16 cellular contexts compared by ENCODE assay signal in genomic region chr7:18760046-18760445, GRCh38.
DNase-seq lines count a peak whose midpoint lies in the region; ATAC-seq and TF ChIP-seq lines count a peak whose summit lies in the region.
"Had no signal": no experiment of that assay in that cellular context is flagged by ENCODE, and none has a peak within 500 bp of the region (broad histone marks: within the 10 kb centered on the region; RNA-seq: fewer than 3 reads in every experiment).

No MANE protein-coding gene starts in this region.

- no peaks in the 10 kb centered on the region for H3K9me3 ChIP-seq in GM23248 (ENCODE audit: low read depth)
- no peaks in the 10 kb centered on the region for H3K9me3 ChIP-seq in SK-N-MC (ENCODE audit: low read depth, low read length)
- no peaks in the 10 kb centered on the region for H3K9me3 ChIP-seq in right atrium auricular region
- H3K9me3 ChIP-seq: BLaER1 had no signal

- H3K27ac Mint-ChIP-seq in GM23338: no peak overlapping the region
- H3K27ac Mint-ChIP-seq: CD14-positive monocyte; CD4-positive, alpha-beta memory T cell had no signal

- no peak overlapping the region for H2AFZ ChIP-seq in GM23248
- no peak overlapping the region for H2AFZ ChIP-seq in GM23338

- H3K9ac ChIP-seq in GM23248: no peak overlapping the region
- H3K9ac ChIP-seq in SK-N-MC (ENCODE audit: insufficient read length): no peak overlapping the region
- H3K9ac ChIP-seq: BLaER1 had no signal

- H3K4me3 Mint-ChIP-seq in GM23338: no peak overlapping the region
- H3K4me3 Mint-ChIP-seq: CD14-positive monocyte; CD4-positive, alpha-beta memory T cell; H9 had no signal

- H3K4me2 ChIP-seq in GM23248 (ENCODE audit: unreplicated experiment) (no peak overlapping the region), GM23338 (no peak overlapping the region)
- H3K4me2 ChIP-seq: BLaER1 had no signal

- H3F3A ChIP-seq in GM23248 (ENCODE audit: insufficient read depth): peaks cover 11% of the 10 kb centered on the region
- H3F3A ChIP-seq in GM23338 (replicated peaks; ENCODE audit: low read depth): no peaks in the 10 kb centered on the region

- no peaks in the 10 kb centered on the region for H3K79me2 ChIP-seq in GM23248 (ENCODE audit: insufficient read depth)
- no peaks in the 10 kb centered on the region for H3K79me2 ChIP-seq in GM23338 (replicated peaks; ENCODE audit: insufficient read depth)

- no peaks in the 10 kb centered on the region for H3K36me3 Mint-ChIP-seq in GM23338 (ENCODE audit: low read depth)
- H3K36me3 Mint-ChIP-seq: CD14-positive monocyte; CD4-positive, alpha-beta memory T cell had no signal

- H3K4me1 ChIP-seq in GM23248 (ENCODE audit: insufficient read depth): peaks cover 17% of the 10 kb centered on the region
- no peaks in the 10 kb centered on the region for H3K4me1 ChIP-seq in right atrium auricular region
- H3K4me1 ChIP-seq in GM23338 (ENCODE audit: insufficient read depth): no peaks in the 10 kb centered on the region
- H3K4me1 ChIP-seq: BLaER1 had no signal

- H3K36me3 ChIP-seq in GM23248 (ENCODE audit: low read depth) (no peaks in the 10 kb centered on the region), SK-N-MC (ENCODE audit: insufficient read depth, low read length) (no peaks in the 10 kb centered on the region), right atrium auricular region (no peaks in the 10 kb centered on the region), GM23338 (ENCODE audit: insufficient read depth) (no peaks in the 10 kb centered on the region)
- H3K36me3 ChIP-seq: BLaER1 had no signal

- H3K27ac ChIP-seq in GM23248 (no peak overlapping the region), SK-N-MC (peak overlapping the region; percentile 64; the same call in 1 of the 2 replicates), right atrium auricular region (no peak overlapping the region), GM23338 (ENCODE audit: low read depth) (no peak overlapping the region)
- H3K27ac ChIP-seq: BLaER1 had no signal

- H4K20me1 ChIP-seq in GM23248 (ENCODE audit: insufficient read depth) (no peaks in the 10 kb centered on the region), GM23338 (replicated peaks; ENCODE audit: insufficient read depth) (no peaks in the 10 kb centered on the region)
- H4K20me1 ChIP-seq: BLaER1 had no signal

- H3K4me3 ChIP-seq in GM23248: no peak overlapping the region
- H3K4me3 ChIP-seq in SK-N-MC: no peak overlapping the region
- no peak overlapping the region for H3K4me3 ChIP-seq in right atrium auricular region
- no peak overlapping the region for H3K4me3 ChIP-seq in GM23338
- H3K4me3 ChIP-seq: BLaER1 had no signal

- H3K9me3 Mint-ChIP-seq in GM23338: no peaks in the 10 kb centered on the region
- H3K9me3 Mint-ChIP-seq: CD4-positive, alpha-beta memory T cell; H9 had no signal

- DNase-seq in GM23248 (peak; percentile 9), SK-N-MC (ENCODE audit: low read depth, low spot score) (no peak), fibroblast of peridontal ligament (ENCODE audit: extremely low read depth) (peak; percentile 48), right atrium auricular region (ENCODE audit: low spot score) (no peak), A172 (ENCODE audit: low spot score) (no peak), LoVo (ENCODE audit: low spot score) (no peak), GM23338 (ENCODE audit: low spot score) (no peak)
- DNase-seq: CD4-positive, alpha-beta memory T cell; DMS153; DMS79; GF-D8; GOT3; H9; KG1 had no signal

- no peak for ATAC-seq in GM23338

- H3K27me3 Mint-ChIP-seq in GM23338 (ENCODE audit: insufficient read depth, low read depth, poor library complexity): no peaks in the 10 kb centered on the region
- H3K27me3 Mint-ChIP-seq: CD4-positive, alpha-beta memory T cell had no signal

- TF ChIP-seq CTCF in right atrium auricular region (IDR thresholded peaks at IDR 0.05) (no peak), GM23338 (conservative IDR thresholded peaks at IDR 0.05; ENCODE audit: low read depth in 2 of 2) (no peak)

- H3K4me1 Mint-ChIP-seq in GM23338: peaks cover 11% of the 10 kb centered on the region; the same call in 2 of the 3 replicates
- H3K4me1 Mint-ChIP-seq: CD14-positive monocyte; CD4-positive, alpha-beta memory T cell had no signal

- no peaks in the 10 kb centered on the region for H3K27me3 ChIP-seq in GM23248 (replicated peaks; ENCODE audit: insufficient read depth)
- no peaks in the 10 kb centered on the region for H3K27me3 ChIP-seq in right atrium auricular region
- no peaks in the 10 kb centered on the region for H3K27me3 ChIP-seq in GM23338 (ENCODE audit: insufficient read depth)
- H3K27me3 ChIP-seq: BLaER1 had no signal

- in situ Hi-C loops in GM23248 (cut with MboI): no loop called here

- H3K9me2 ChIP-seq in GM23248 (ENCODE audit: insufficient read depth) (no peaks in the 10 kb centered on the region), GM23338 (ENCODE audit: insufficient read depth) (no peaks in the 10 kb centered on the region)

- WGBS in GM23248 (ENCODE audit: low coverage in 1 of 2, low lambda C conversion rate in 2 of 2, missing lambda C conversion rate in 2 of 2), 2 experiments: 90% methylated on average over 5 of the region's 5 CpGs

TF ChIP-seq in GM23338, 12 proteins besides CTCF, POLR2A, EP300 and RAD21 (continues in another document):
- no peak for TF ChIP-seq ZNF331 (CRISPR knock-in tag; IDR thresholded peaks at IDR 0.05; ENCODE audit: low read depth)
- no peak for TF ChIP-seq JUNB (IDR thresholded peaks at IDR 0.05; ENCODE audit: unreplicated experiment)
- TF ChIP-seq, protein P1, sequence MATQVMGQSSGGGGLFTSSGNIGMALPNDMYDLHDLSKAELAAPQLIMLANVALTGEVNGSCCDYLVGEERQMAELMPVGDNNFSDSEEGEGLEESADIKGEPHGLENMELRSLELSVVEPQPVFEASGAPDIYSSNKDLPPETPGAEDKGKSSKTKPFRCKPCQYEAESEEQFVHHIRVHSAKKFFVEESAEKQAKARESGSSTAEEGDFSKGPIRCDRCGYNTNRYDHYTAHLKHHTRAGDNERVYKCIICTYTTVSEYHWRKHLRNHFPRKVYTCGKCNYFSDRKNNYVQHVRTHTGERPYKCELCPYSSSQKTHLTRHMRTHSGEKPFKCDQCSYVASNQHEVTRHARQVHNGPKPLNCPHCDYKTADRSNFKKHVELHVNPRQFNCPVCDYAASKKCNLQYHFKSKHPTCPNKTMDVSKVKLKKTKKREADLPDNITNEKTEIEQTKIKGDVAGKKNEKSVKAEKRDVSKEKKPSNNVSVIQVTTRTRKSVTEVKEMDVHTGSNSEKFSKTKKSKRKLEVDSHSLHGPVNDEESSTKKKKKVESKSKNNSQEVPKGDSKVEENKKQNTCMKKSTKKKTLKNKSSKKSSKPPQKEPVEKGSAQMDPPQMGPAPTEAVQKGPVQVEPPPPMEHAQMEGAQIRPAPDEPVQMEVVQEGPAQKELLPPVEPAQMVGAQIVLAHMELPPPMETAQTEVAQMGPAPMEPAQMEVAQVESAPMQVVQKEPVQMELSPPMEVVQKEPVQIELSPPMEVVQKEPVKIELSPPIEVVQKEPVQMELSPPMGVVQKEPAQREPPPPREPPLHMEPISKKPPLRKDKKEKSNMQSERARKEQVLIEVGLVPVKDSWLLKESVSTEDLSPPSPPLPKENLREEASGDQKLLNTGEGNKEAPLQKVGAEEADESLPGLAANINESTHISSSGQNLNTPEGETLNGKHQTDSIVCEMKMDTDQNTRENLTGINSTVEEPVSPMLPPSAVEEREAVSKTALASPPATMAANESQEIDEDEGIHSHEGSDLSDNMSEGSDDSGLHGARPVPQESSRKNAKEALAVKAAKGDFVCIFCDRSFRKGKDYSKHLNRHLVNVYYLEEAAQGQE (IDR thresholded peaks at IDR 0.05; ENCODE audit: unreplicated experiment): no peak
- TF ChIP-seq EZH2 (IDR thresholded peaks at IDR 0.05; ENCODE audit: low read depth, unreplicated experiment): no peak
- TF ChIP-seq CREB1 (CRISPR knock-in tag; IDR thresholded peaks at IDR 0.05; ENCODE audit: low read depth): no peak
- no peak for TF ChIP-seq POLR2AphosphoS5 (IDR thresholded peaks at IDR 0.05; ENCODE audit: low read depth)
- no peak for TF ChIP-seq STAT1 (IDR thresholded peaks at IDR 0.05; ENCODE audit: unreplicated experiment)
- TF ChIP-seq, protein P2, sequence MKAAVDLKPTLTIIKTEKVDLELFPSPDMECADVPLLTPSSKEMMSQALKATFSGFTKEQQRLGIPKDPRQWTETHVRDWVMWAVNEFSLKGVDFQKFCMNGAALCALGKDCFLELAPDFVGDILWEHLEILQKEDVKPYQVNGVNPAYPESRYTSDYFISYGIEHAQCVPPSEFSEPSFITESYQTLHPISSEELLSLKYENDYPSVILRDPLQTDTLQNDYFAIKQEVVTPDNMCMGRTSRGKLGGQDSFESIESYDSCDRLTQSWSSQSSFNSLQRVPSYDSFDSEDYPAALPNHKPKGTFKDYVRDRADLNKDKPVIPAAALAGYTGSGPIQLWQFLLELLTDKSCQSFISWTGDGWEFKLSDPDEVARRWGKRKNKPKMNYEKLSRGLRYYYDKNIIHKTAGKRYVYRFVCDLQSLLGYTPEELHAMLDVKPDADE (IDR thresholded peaks at IDR 0.05): no peak
- no peak for TF ChIP-seq NANOG (IDR thresholded peaks at IDR 0.05; ENCODE audit: borderline replicate concordance)

Comparison
In these comparisons a context has a peak if more than half of its experiments do, and no peak if none do; other contexts are left out.
1. DNase-seq: peak in GM23248 (single experiment) and fibroblast of peridontal ligament (single experiment); none in SK-N-MC (single experiment), right atrium auricular region (single experiment), A172 (single experiment), LoVo (single experiment) and GM23338 (single experiment).